ENCODE assay signal across 8 cellular contexts in the genomic region with DNA sequence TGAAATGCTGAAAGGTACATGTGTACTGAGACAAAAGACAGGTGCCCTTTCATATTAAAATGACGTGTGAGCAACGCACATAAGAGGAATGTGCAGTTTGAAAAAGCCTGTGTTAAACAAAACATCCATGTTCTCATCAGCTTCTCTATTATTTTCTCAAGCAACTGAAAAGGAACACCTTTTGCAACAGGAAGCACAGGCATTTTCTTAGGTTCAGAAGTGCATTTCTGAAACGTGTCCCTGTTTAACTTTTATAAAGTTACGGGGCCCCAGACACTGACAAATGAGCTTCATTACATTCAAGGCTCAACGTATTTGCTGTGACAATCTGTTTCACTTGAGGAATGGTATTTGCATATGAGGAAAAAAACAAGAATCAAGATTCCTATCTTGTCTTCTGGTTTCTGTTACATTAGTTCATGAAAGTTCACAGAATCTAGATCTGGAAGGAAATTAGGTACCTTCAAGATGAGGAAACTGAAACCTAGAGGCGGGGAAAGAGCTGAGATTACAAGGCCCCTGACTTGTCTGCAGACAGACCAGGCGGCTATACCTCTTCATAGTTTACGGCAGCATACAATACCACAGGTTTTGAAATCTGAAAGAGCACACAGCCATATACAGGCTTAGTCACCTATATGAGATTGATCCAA.
DNase-seq lines count a peak whose midpoint lies in the region; ATAC-seq and TF ChIP-seq lines count a peak whose summit lies in the region.

No MANE protein-coding gene starts in this region.

- H3K27me3 ChIP-seq in mammary epithelial cell (ENCODE audit: insufficient read depth, low read length) = no peaks in the 10 kb centered on the region

- no peaks in the 10 kb centered on the region for H4K20me1 ChIP-seq in mammary epithelial cell (ENCODE audit: insufficient read depth, low read length)

- TF ChIP-seq CTCF in mammary epithelial cell (conservative IDR thresholded peaks at IDR 0.05 in 1 of 2, IDR thresholded peaks at IDR 0.05 in 1 of 2; ENCODE audit: extremely low read depth in 1 of 2, insufficient read depth in 1 of 2, low read depth in 1 of 2, low read length in 2 of 2) = no peak

- H3K36me3 Mint-ChIP-seq in stimulated activated naive B cell treated with anti-CD40 and anti-IgM and Interleukin-4, amounts not matched to agents 10 μg/mL and 1 μg/mL and 100 μg/mL, for 72 hours = peaks cover 17 to 32% of the 10 kb centered on the region in 2 donors

- H3K27ac Mint-ChIP-seq in stimulated activated naive B cell treated with anti-CD40 and anti-IgM and Interleukin-4, amounts not matched to agents 10 μg/mL and 1 μg/mL and 100 μg/mL, for 72 hours = peak overlapping the region; percentile 14

- intact Hi-C loops in mammary epithelial cell (cut with micrococcal nuclease) = no loop called here

- peaks cover 0 to 7% of the 10 kb centered on the region in 2 donors for H3K4me1 Mint-ChIP-seq in stimulated activated naive B cell treated with anti-CD40 and anti-IgM and Interleukin-4, amounts not matched to agents 10 μg/mL and 1 μg/mL and 100 μg/mL, for 72 hours

- no peaks in the 10 kb centered on the region for H3K27me3 Mint-ChIP-seq in stimulated activated naive B cell treated with anti-CD40 and anti-IgM and Interleukin-4, amounts not matched to agents 10 μg/mL and 1 μg/mL and 100 μg/mL, for 72 hours

- peak overlapping the region; percentile 14 for H3K27ac ChIP-seq in mammary epithelial cell (ENCODE audit: insufficient read depth, low read depth, low read length)

- ATAC-seq in stimulated activated naive B cell treated with anti-CD40 and anti-IgM and Interleukin-4, amounts not matched to agents 10 μg/mL and 1 μg/mL and 100 μg/mL, for 72 hours (replicated peaks) = peak; percentile 27 to 38

- in situ Hi-C loops in mammary epithelial cell (cut with MboI; ENCODE audit: low sequenced_read_pairs in 2 of 2) = loop anchor here (10.0 to 25.0 kb wide), 6 partner anchors 278 to 858 kb away; partner anchors contain the start of gene KLF5 (in 1 of the 2)

- H3K9me3 Mint-ChIP-seq in stimulated activated naive B cell treated with anti-CD40 and anti-IgM and Interleukin-4, amounts not matched to agents 10 μg/mL and 1 μg/mL and 100 μg/mL, for 72 hours = no peaks in the 10 kb centered on the region

- peak overlapping the region; percentile 55 for H2AFZ ChIP-seq in mammary epithelial cell (ENCODE audit: low read depth, low read length)

- no peak overlapping the region for H3K4me3 ChIP-seq in mammary epithelial cell (replicated peaks in 1 of 3; ENCODE audit: insufficient read depth in 1 of 3, low read depth in 2 of 3, low read length in 3 of 3)

- H3K4me2 ChIP-seq in mammary epithelial cell (ENCODE audit: insufficient read depth, low read depth, low read length) = no peak overlapping the region

- no peaks in the 10 kb centered on the region for H3K79me2 ChIP-seq in mammary epithelial cell (ENCODE audit: insufficient read depth, low read length)

- CTCF ChIA-PET in mammary epithelial cell (lab: Charles Lee; ENCODE audit: low non-redundant PET) = no interaction called here

- H3K9me3 ChIP-seq in mammary epithelial cell (replicated peaks; ENCODE audit: insufficient read depth, low read length) = no peaks in the 10 kb centered on the region

- H3K4me3 Mint-ChIP-seq in stimulated activated naive B cell treated with anti-CD40 and anti-IgM and Interleukin-4, amounts not matched to agents 10 μg/mL and 1 μg/mL and 100 μg/mL, for 72 hours = no peak overlapping the region

- dilution Hi-C loops in mammary epithelial cell (cut with HindIII; ENCODE audit: low sequenced_read_pairs) = no loop called here

- BruUV-seq in mammary epithelial cell (replicated peaks; lab: Mats Ljungman, UMichigan) = no TSS peak

- H3K4me1 ChIP-seq in mammary epithelial cell (ENCODE audit: insufficient read depth, low read length) = peaks cover 4% of the 10 kb centered on the region

- 69% methylated on average over 7 of the region's 8 CpGs for WGBS in mammary epithelial cell (ENCODE audit: low coverage, missing lambda C conversion rate)

- no peaks in the 10 kb centered on the region for H3K36me3 ChIP-seq in mammary epithelial cell (ENCODE audit: insufficient read depth, low read length)

- H3K9ac ChIP-seq in mammary epithelial cell (ENCODE audit: insufficient read depth, low read length) = no peak overlapping the region

- peak; percentile 17 for DNase-seq in activated CD8-positive, alpha-beta memory T cell treated with anti-CD3 and anti-CD28 coated beads, Interleukin-2, amount 50 U/mL, for 4 hours
- DNase-seq in activated CD8-positive, alpha-beta memory T cell treated with anti-CD3 and anti-CD28 coated beads for 24 hours = no peak
- peak; percentile 67 for DNase-seq in LoVo (ENCODE audit: low spot score)
- DNase-seq in mammary epithelial cell = peak; percentile 64
- DNase-seq in stimulated activated naive B cell treated with anti-CD40 and anti-IgM and Interleukin-4, amounts not matched to agents 10 μg/mL and 1 μg/mL and 100 μg/mL, for 72 hours = no peak
- DNase-seq in 8988T = no peak
- DNase-seq in NCI-H226 = no peak
- DNase-seq in NCI-H128 (lab: John Stamatoyannopoulos, UW; ENCODE audit: unreplicated experiment) = no peak

Comparison
In these comparisons a context has a peak if more than half of its experiments do, and no peak if none do; other contexts are left out.
1. DNase-seq: peak in activated CD8-positive, alpha-beta memory T cell treated with anti-CD3 and anti-CD28 coated beads, Interleukin-2, amount 50 U/mL, for 4 hours (single experiment), LoVo (single experiment) and mammary epithelial cell (single experiment); none in activated CD8-positive, alpha-beta memory T cell treated with anti-CD3 and anti-CD28 coated beads for 24 hours (single experiment), stimulated activated naive B cell treated with anti-CD40 and anti-IgM and Interleukin-4, amounts not matched to agents 10 μg/mL and 1 μg/mL and 100 μg/mL, for 72 hours (single experiment), 8988T (single experiment), NCI-H226 (single experiment) and NCI-H128 (single experiment).